17 cellular contexts compared by ENCODE assay signal in genomic region chr11:87114093-87114492, GRCh38.
DNase-seq lines count a peak whose midpoint lies in the region; ATAC-seq, FAIRE-seq and TF ChIP-seq lines count a peak whose summit lies in the region.
"Had no signal": no experiment of that assay in that cellular context is flagged by ENCODE, and none has a peak within 500 bp of the region (broad histone marks: within the 10 kb centered on the region; RNA-seq: fewer than 3 reads in every experiment).

No MANE protein-coding gene starts in this region.

- H3K4me3 ChIP-seq in cardiac muscle cell: no peak overlapping the region
- H3K4me3 ChIP-seq: BLaER1 treated with 17β-estradiol and CSF1 and Interleukin-3, amounts not matched to agents 10 nM and 100 nM; K562 had no signal

- no peaks in the 10 kb centered on the region for H3K27me3 ChIP-seq in cardiac muscle cell
- H3K27me3 ChIP-seq: BLaER1 treated with 17β-estradiol and CSF1 and Interleukin-3, amounts not matched to agents 10 nM and 100 nM had no signal

- no peaks in the 10 kb centered on the region for H3K27me3 Mint-ChIP-seq in memory B cell

- TF ChIP-seq CTCF in cardiac muscle cell (IDR thresholded peaks at IDR 0.05; ENCODE audit: low read depth, low read length): no peak

- ATAC-seq in left ventricle myocardium superior (no peak), memory B cell (ENCODE audit: low read depth) (no peak), HG02852 (IDR thresholded peaks at IDR 0.05; ENCODE audit: unreplicated experiment) (no peak), GM18520 (IDR thresholded peaks at IDR 0.05; ENCODE audit: unreplicated experiment) (no peak)
- ATAC-seq: K562 had no signal

- peaks cover 3% of the 10 kb centered on the region for H3K36me3 Mint-ChIP-seq in memory B cell

- peak overlapping the region; percentile 59 for H3K27ac ChIP-seq in cardiac muscle cell
- H3K27ac ChIP-seq: 22Rv1; BLaER1 treated with 17β-estradiol and CSF1 and Interleukin-3, amounts not matched to agents 10 nM and 100 nM; HL-60 had no signal

- H3K9me3 Mint-ChIP-seq in memory B cell: no peaks in the 10 kb centered on the region

- H3K36me3 ChIP-seq in cardiac muscle cell: no peaks in the 10 kb centered on the region

- intact Hi-C loops in left ventricle myocardium superior (cut with micrococcal nuclease): no loop called here

- FAIRE-seq in endometrium (lab: Jason Lieb, UNC): peak; percentile 94
- FAIRE-seq: K562 had no signal

- H3K4me1 Mint-ChIP-seq in memory B cell: peaks cover 6% of the 10 kb centered on the region

- H3K27ac Mint-ChIP-seq in memory B cell: peak overlapping the region; percentile 15

- H3K4me1 ChIP-seq in cardiac muscle cell (ENCODE audit: low read depth): peaks cover 18% of the 10 kb centered on the region

- H3K4me3 Mint-ChIP-seq in memory B cell: no peak overlapping the region

- DNase-seq in cardiac muscle cell (ENCODE audit: low read depth in 1 of 2, low spot score in 1 of 2) (peak in 1 of 2 donors; percentile 67), left ventricle myocardium superior (no peak), memory B cell (ENCODE audit: low spot score in 2 of 2) (no peak), NCI-H748 treated with DMSO at 0.1 percent for 48 hours (lab: John Stamatoyannopoulos, UW) (no peak), NCI-H1694 (lab: John Stamatoyannopoulos, UW) (no peak)
- DNase-seq: DMS 273 treated with DMSO at 0.1 percent for 48 hours, NCI-H1436 treated with DMSO at 0.1 percent for 48 hours, NCI-H2081 treated with DMSO at 0.1 percent for 48 hours, NCI-H2227 treated with DMSO at 0.1 percent for 48 hours, NCI-H526 had no signal

- no peaks in the 10 kb centered on the region for H3K9me3 ChIP-seq in cardiac muscle cell (ENCODE audit: low read depth)
